In the genomic region with DNA sequence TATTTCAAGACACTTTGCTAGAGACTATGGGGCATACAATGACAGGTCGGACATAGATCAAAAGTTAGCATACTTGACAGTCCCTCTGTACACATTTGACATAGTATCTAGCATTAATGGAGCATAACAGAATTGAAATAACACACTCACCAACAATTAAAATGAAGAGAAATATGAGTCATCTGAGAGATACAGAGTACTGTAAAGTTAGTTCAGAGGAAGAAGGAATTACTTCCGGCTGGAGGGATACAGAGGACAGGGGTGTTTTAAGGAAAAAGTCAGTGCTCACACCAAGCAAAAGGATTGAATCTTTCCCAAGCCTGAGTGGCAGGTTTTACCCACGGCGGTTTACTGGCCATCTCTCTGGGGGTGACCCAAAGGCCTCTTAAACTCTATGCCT, we compare ENCODE assay signal across 21 cellular contexts.
"Had no signal": no experiment of that assay in that cellular context is flagged by ENCODE, and none has a peak within 500 bp of the region (broad histone marks: within the 10 kb centered on the region; RNA-seq: fewer than 3 reads in every experiment).

No MANE protein-coding gene starts in this region.

- H3K9me3 ChIP-seq: gastroesophageal sphincter, pancreas, stomach, testis, upper lobe of right lung had no signal

- H3K27me3 ChIP-seq: dorsolateral prefrontal cortex, gastroesophageal sphincter, neural progenitor cell, pancreas, stomach, testis, upper lobe of right lung had no signal

- H3K27me3 Mint-ChIP-seq: activated naive CD8-positive, alpha-beta T cell; T-cell had no signal

- H3K9me3 Mint-ChIP-seq: endodermal cell, neural progenitor cell, T-cell had no signal

- H3K27ac ChIP-seq: cardiac muscle cell, dorsolateral prefrontal cortex, gastroesophageal sphincter, neural progenitor cell, pancreas, stomach, testis, upper lobe of right lung had no signal

- H3K4me2 ChIP-seq: neural progenitor cell had no signal

- H3K36me3 ChIP-seq: cardiac muscle cell, neural progenitor cell, pancreas had no signal

- FAIRE-seq: keratinocyte, pancreas had no signal

- ATAC-seq: activated CD4-positive, CD25-positive, alpha-beta regulatory T cell treated with anti-CD3 and anti-CD28 coated beads, Interleukin-2, amount 50 U/mL, for 24 hours; gastroesophageal sphincter; left ventricle myocardium superior; pancreas; T-cell; upper lobe of right lung had no signal

- DNase-seq: activated CD4-positive, alpha-beta T cell treated with anti-CD3 and anti-CD28 coated beads, Interleukin-2, amount 50 U/mL, for 1 hour; activated CD8-positive, alpha-beta memory T cell treated with anti-CD3 and anti-CD28 coated beads for 24 hours; activated gamma-delta T cell treated with Interleukin-2 at 50 U/mL for 16 hours; anterior cingulate cortex; dorsolateral prefrontal cortex; endodermal cell; left ventricle myocardium superior; mesenchymal stem cell; pancreas; stimulated activated CD4-positive, alpha-beta T cell treated with anti-CD3 and anti-CD28 coated beads, Interleukin-1b, Interleukin-23, amount 100 ng/mL, for 48 hours; stomach; T-cell; T1000; testis; upper lobe of right lung had no signal

- H3K4me3 Mint-ChIP-seq: endodermal cell had no signal

- H3K4me3 ChIP-seq: cardiac muscle cell, dorsolateral prefrontal cortex, gastroesophageal sphincter, neural progenitor cell, pancreas, stomach, testis, upper lobe of right lung had no signal

- H3K27ac Mint-ChIP-seq: activated naive CD8-positive, alpha-beta T cell; endodermal cell; neural progenitor cell; T-cell had no signal
